In the genomic region with DNA sequence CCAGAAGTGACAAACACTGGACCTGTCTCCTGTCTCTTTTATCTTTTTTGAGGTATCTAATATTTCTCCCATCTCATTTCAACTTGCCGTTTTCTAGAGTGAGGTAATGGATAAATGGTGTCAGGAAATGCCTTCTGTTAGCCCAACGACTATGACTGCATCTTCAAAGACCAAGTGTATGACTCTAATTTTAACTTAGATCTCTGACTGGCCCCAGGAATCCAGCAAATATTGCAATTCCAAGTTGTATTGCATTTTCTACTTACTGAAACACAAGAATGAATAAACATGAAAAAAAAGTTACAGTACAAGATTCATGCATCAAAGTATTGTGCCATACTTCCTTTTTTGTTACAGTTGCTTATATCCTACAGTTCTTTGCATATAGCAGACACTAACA, we compare ENCODE assay signal across 17 cellular contexts. TPM values are rescaled to one million over a fixed set of nuclear protein-coding genes. Genes with fewer than 3 reads are reported as not detected.
DNase-seq lines count a peak whose midpoint lies in the region; ATAC-seq and TF ChIP-seq lines count a peak whose summit lies in the region.
"Had no signal": no experiment of that assay in that cellular context is flagged by ENCODE, and none has a peak within 500 bp of the region (broad histone marks: within the 10 kb centered on the region; RNA-seq: fewer than 3 reads in every experiment).

No MANE protein-coding gene starts in this region.

- peaks cover 14% of the 10 kb centered on the region for H3K4me1 Mint-ChIP-seq in activated naive CD4-positive, alpha-beta T cell treated with anti-CD3 and anti-CD28 coated beads for 36 hours (ENCODE audit: low read depth)
- peaks cover 17% of the 10 kb centered on the region for H3K4me1 Mint-ChIP-seq in stimulated activated naive CD8-positive, alpha-beta T cell treated with anti-CD3 and anti-CD28 coated beads, Interleukin-15, amount 100 ng/mL, for 72 hours
- H3K4me1 Mint-ChIP-seq: GM23338 had no signal

- no peaks in the 10 kb centered on the region for H3K79me2 ChIP-seq in Loucy (ENCODE audit: insufficient read depth, low read length)

- no peaks in the 10 kb centered on the region for H3K36me3 Mint-ChIP-seq in activated naive CD4-positive, alpha-beta T cell treated with anti-CD3 and anti-CD28 coated beads for 36 hours (ENCODE audit: low read depth)
- H3K36me3 Mint-ChIP-seq: CD14-positive monocyte; CD4-positive, alpha-beta memory T cell had no signal

- no peaks in the 10 kb centered on the region for H3K36me3 ChIP-seq in Loucy (ENCODE audit: insufficient read depth, low read length)
- no peaks in the 10 kb centered on the region for H3K36me3 ChIP-seq in adipocyte (ENCODE audit: control insufficient read depth, insufficient read depth, low read length, severe bottlenecking)
- H3K36me3 ChIP-seq in adrenal gland (replicated peaks in 1 of 2) = no peaks in the 10 kb centered on the region
- H3K36me3 ChIP-seq: BLaER1 had no signal

- ATAC-seq in stimulated activated naive CD8-positive, alpha-beta T cell treated with anti-CD3 and anti-CD28 coated beads, Interleukin-15, amount 100 ng/mL, for 72 hours = no peak
- ATAC-seq: GM23338 had no signal

- no peaks in the 10 kb centered on the region for H3K9me3 Mint-ChIP-seq in activated naive CD4-positive, alpha-beta T cell treated with anti-CD3 and anti-CD28 coated beads for 36 hours
- H3K9me3 Mint-ChIP-seq in stimulated activated naive CD8-positive, alpha-beta T cell treated with anti-CD3 and anti-CD28 coated beads, Interleukin-15, amount 100 ng/mL, for 72 hours = no peaks in the 10 kb centered on the region
- H3K9me3 Mint-ChIP-seq: CD14-positive monocyte; CD4-positive, alpha-beta memory T cell; GM23338 had no signal

- H3K9me2 ChIP-seq in Loucy (replicated peaks; ENCODE audit: low read depth, low read length) = no peaks in the 10 kb centered on the region

- no peak overlapping the region for H3K4me3 ChIP-seq in Loucy (ENCODE audit: low read length, poor library complexity, severe bottlenecking)
- H3K4me3 ChIP-seq in adipocyte (ENCODE audit: low read length) = no peak overlapping the region
- H3K4me3 ChIP-seq in adrenal gland = no peak overlapping the region
- H3K4me3 ChIP-seq: A549, BLaER1, GM23338 had no signal

- TF ChIP-seq POLR2A in adrenal gland (IDR thresholded peaks at IDR 0.05) = no peak

- DNase-seq in activated naive CD4-positive, alpha-beta T cell treated with anti-CD3 and anti-CD28 coated beads for 36 hours = no peak
- no peak for DNase-seq in activated naive CD4-positive, alpha-beta T cell treated with anti-CD3 and anti-CD28 coated beads, Interleukin-2, amount 50 U/mL, for 16 hours
- DNase-seq in adipocyte (ENCODE audit: low read depth) = peak; percentile 50
- no peak for DNase-seq in adrenal gland
- DNase-seq in stimulated activated naive CD8-positive, alpha-beta T cell treated with anti-CD3 and anti-CD28 coated beads, Interleukin-15, amount 100 ng/mL, for 72 hours = no peak
- no peak for DNase-seq in 8988T
- DNase-seq: CD4-positive, alpha-beta memory T cell; DMS153; DMS79; GF-D8; HCEC 1CT had no signal

- no peaks in the 10 kb centered on the region for H4K20me1 ChIP-seq in Loucy (ENCODE audit: insufficient read depth, low read length, poor library complexity, severe bottlenecking)
- H4K20me1 ChIP-seq: BLaER1 had no signal

- TF ChIP-seq CTCF in Loucy (conservative IDR thresholded peaks at IDR 0.05; ENCODE audit: low read length) = no peak
- TF ChIP-seq CTCF in adrenal gland (IDR thresholded peaks at IDR 0.05) = no peak

- H3K9ac ChIP-seq in Loucy (ENCODE audit: low read depth, low read length, poor library complexity, severe bottlenecking) (no peak overlapping the region), adipocyte (ENCODE audit: low read length) (no peak overlapping the region)
- H3K9ac ChIP-seq: BLaER1 had no signal

- H3K27ac ChIP-seq in adrenal gland = no peak overlapping the region
- H3K27ac ChIP-seq: A549, BLaER1, HL-60 had no signal

- H3F3A ChIP-seq in Loucy (ENCODE audit: low read depth) = no peaks in the 10 kb centered on the region

- H3K9me3 ChIP-seq in Loucy (ENCODE audit: insufficient read depth, low read depth, low read length) (no peaks in the 10 kb centered on the region), adipocyte (ENCODE audit: control insufficient read depth, low read length) (no peaks in the 10 kb centered on the region), adrenal gland (replicated peaks in 1 of 3) (no peaks in the 10 kb centered on the region)
- H3K9me3 ChIP-seq: A549, BLaER1 had no signal

- H3K27ac Mint-ChIP-seq in activated naive CD4-positive, alpha-beta T cell treated with anti-CD3 and anti-CD28 coated beads for 36 hours = peak overlapping the region; percentile 44
- no peak overlapping the region for H3K27ac Mint-ChIP-seq in stimulated activated naive CD8-positive, alpha-beta T cell treated with anti-CD3 and anti-CD28 coated beads, Interleukin-15, amount 100 ng/mL, for 72 hours
- H3K27ac Mint-ChIP-seq: CD4-positive, alpha-beta memory T cell; GM23338 had no signal

- 29 to 55% (median 53%) methylated on average over 2 of the region's 2 CpGs for WGBS in adrenal gland, 4 donors

- H3K4me1 ChIP-seq in Loucy (ENCODE audit: insufficient read depth, low read length, poor library complexity, severe bottlenecking) (no peaks in the 10 kb centered on the region), adipocyte (ENCODE audit: control insufficient read depth, insufficient read depth, low read length) (peaks cover 7% of the 10 kb centered on the region), adrenal gland (replicated peaks in 1 of 2) (peaks cover 4 to 15% of the 10 kb centered on the region in 2 donors)
- H3K4me1 ChIP-seq: A549, BLaER1 had no signal

- intact Hi-C loops in activated naive CD4-positive, alpha-beta T cell treated with anti-CD3 and anti-CD28 coated beads for 36 hours (cut with micrococcal nuclease) = loop anchor here (2.0 kb wide), 1 partner anchor 90 kb away; no protein-coding TSS in a partner anchor
- intact Hi-C loops in adrenal gland (cut with DNase I) = loop anchor here in 1 of 2 donors (10.0 kb wide), 1 partner anchor 380 kb away; no protein-coding TSS in a partner anchor

- peak overlapping the region; percentile 70; the same call in 1 of the 2 replicates for H2AFZ ChIP-seq in Loucy (ENCODE audit: low read length)
- H2AFZ ChIP-seq: GM23338 had no signal

- CTCF ChIA-PET in activated naive CD4-positive, alpha-beta T cell treated with anti-CD3 and anti-CD28 coated beads for 36 hours (lab: Charles Lee) = interaction anchor here (0.7 to 6.0 kb wide), 12 partner anchors 8 to 929 kb away, joined by 3 to 27 read pairs (median 6); no protein-coding TSS in a partner anchor

- no peak overlapping the region for H3K4me3 Mint-ChIP-seq in activated naive CD4-positive, alpha-beta T cell treated with anti-CD3 and anti-CD28 coated beads for 36 hours
- H3K4me3 Mint-ChIP-seq in stimulated activated naive CD8-positive, alpha-beta T cell treated with anti-CD3 and anti-CD28 coated beads, Interleukin-15, amount 100 ng/mL, for 72 hours = no peak overlapping the region
- H3K4me3 Mint-ChIP-seq: CD4-positive, alpha-beta memory T cell; GM23338 had no signal

- H3K27me3 ChIP-seq in Loucy (ENCODE audit: insufficient read depth, low read length, poor library complexity, severe bottlenecking) (no peaks in the 10 kb centered on the region), adipocyte (replicated peaks; ENCODE audit: control insufficient read depth, insufficient read depth, low read length) (no peaks in the 10 kb centered on the region), adrenal gland (no peaks in the 10 kb centered on the region)
- H3K27me3 ChIP-seq: BLaER1 had no signal

- H3K4me2 ChIP-seq in Loucy (ENCODE audit: low read depth, low read length, poor library complexity, severe bottlenecking) = no peak overlapping the region
- H3K4me2 ChIP-seq: BLaER1, GM23338 had no signal

- H3K27me3 Mint-ChIP-seq in activated naive CD4-positive, alpha-beta T cell treated with anti-CD3 and anti-CD28 coated beads for 36 hours (ENCODE audit: low read depth) = no peaks in the 10 kb centered on the region
- no peaks in the 10 kb centered on the region for H3K27me3 Mint-ChIP-seq in stimulated activated naive CD8-positive, alpha-beta T cell treated with anti-CD3 and anti-CD28 coated beads, Interleukin-15, amount 100 ng/mL, for 72 hours
- H3K27me3 Mint-ChIP-seq: CD4-positive, alpha-beta memory T cell had no signal

RNA-seq across cellular contexts. Expression of gene SLC28A3, which starts 26.3 kb away (rescaled TPM):
- under 1 TPM; 0.32 to 0.33 TPM for total RNA-seq in activated naive CD4-positive, alpha-beta T cell treated with anti-CD3 and anti-CD28 coated beads for 36 hours
- total RNA-seq in adrenal gland = not detected
- polyA plus RNA-seq in adrenal gland = under 1 TPM in 2 of 3 donors, not detected in 1; 0.04 to 0.40 TPM
- total RNA-seq: CD4-positive, alpha-beta memory T cell; GM23338 had no signal
- polyA plus RNA-seq: A549; CD14-positive monocyte; CD4-positive, alpha-beta memory T cell; GM23338 had no signal
